33 cellular contexts compared by ENCODE assay signal in the genomic region with DNA sequence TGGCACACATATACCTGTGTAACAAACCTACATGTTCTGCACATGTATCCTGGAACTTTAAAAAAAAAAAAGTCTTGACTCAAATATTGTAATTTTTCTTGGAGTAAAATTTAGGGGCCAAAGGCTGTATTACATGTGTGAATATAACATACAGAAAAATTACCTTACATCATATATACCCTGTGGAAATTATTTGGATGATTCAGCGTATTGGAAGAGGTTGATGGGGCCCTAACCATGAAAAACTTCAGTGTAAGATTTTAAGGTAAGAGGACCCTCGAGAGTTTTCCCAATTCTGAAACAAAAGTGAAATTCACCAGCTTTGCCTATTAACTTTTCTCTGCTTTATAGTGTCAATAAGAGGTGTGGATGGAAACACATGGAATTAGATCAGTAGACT.
"Had no signal": no experiment of that assay in that cellular context is flagged by ENCODE, and none has a peak within 500 bp of the region (broad histone marks: within the 10 kb centered on the region; RNA-seq: fewer than 3 reads in every experiment).

No MANE protein-coding gene starts in this region.

- H3K36me3 ChIP-seq: adrenal gland, ascending aorta, brain microvascular endothelial cell, breast epithelium, cardiac muscle cell had no signal

- H3K9me3 ChIP-seq: adrenal gland, ascending aorta, body of pancreas, breast epithelium had no signal

- H3K27ac ChIP-seq: adrenal gland, ascending aorta, body of pancreas, brain microvascular endothelial cell, breast epithelium, cardiac muscle cell had no signal

- H3K27me3 ChIP-seq: adrenal gland, ascending aorta, body of pancreas, brain microvascular endothelial cell, breast epithelium, cardiac muscle cell had no signal

- ATAC-seq: activated naive CD4-positive, alpha-beta T cell treated with anti-CD3 and anti-CD28 coated beads, Interleukin-2, amount 50 U/mL, for 72 hours; activated naive CD8-positive, alpha-beta T cell treated with anti-CD3 and anti-CD28 coated beads, Interleukin-2, amount 50 U/mL, for 24 hours; activated T-cell treated with anti-CD3 and anti-CD28 coated beads, Interleukin-2, amount 50 U/mL, for 4 hours; activated T-cell treated with anti-CD3 and anti-CD28 coated beads, Interleukin-2, amount 50 U/mL, for 72 hours; activated T-helper 17 cell treated with anti-CD3 and anti-CD28 coated beads, Interleukin-2, amount 50 U/mL, for 72 hours; body of pancreas had no signal

- H3K4me1 ChIP-seq: breast epithelium had no signal

- H3K4me3 ChIP-seq: adrenal gland, ascending aorta, body of pancreas, breast epithelium, cardiac muscle cell had no signal

- DNase-seq: activated effector memory CD4-positive, alpha-beta T cell treated with anti-CD3 and anti-CD28 coated beads, Interleukin-2, amount 50 U/mL, for 16 hours; activated effector memory CD4-positive, alpha-beta T cell treated with Interleukin-2 at 50 U/mL for 16 hours; activated gamma-delta T cell; activated gamma-delta T cell treated with Interleukin-2 at 50 U/mL for 16 hours; activated naive CD4-positive, alpha-beta T cell; activated naive CD4-positive, alpha-beta T cell treated with anti-CD3 and anti-CD28 coated beads for 36 hours; activated naive CD4-positive, alpha-beta T cell treated with anti-CD3 and anti-CD28 coated beads, Interleukin-2, amount 10 ng/mL, durations not matched to agents 7 days and 5 days; activated naive CD4-positive, alpha-beta T cell treated with anti-CD3 and anti-CD28 coated beads, Interleukin-2, amount 50 U/mL, for 16 hours; activated naive CD4-positive, alpha-beta T cell treated with Interleukin-2 at 50 U/mL for 16 hours; activated naive CD8-positive, alpha-beta T cell treated with anti-CD3 and anti-CD28 coated beads for 36 hours; activated naive CD8-positive, alpha-beta T cell treated with anti-CD3 and anti-CD28 coated beads, Interleukin-2, amount 10 ng/mL, durations not matched to agents 7 days and 5 days; activated naive CD8-positive, alpha-beta T cell treated with anti-CD3 and anti-CD28 coated beads, Interleukin-2, amount 50 U/mL, for 24 hours; activated T-cell treated with anti-CD3 and anti-CD28 coated beads, Interleukin-2, amount 50 U/mL, for 24 hours; activated T-cell treated with anti-CD3 and anti-CD28 coated beads, Interleukin-2, amount 50 U/mL, for 4 hours; activated T-cell treated with anti-CD3 and anti-CD28 coated beads, Interleukin-2, amount 50 U/mL, for 48 hours; activated T-cell treated with anti-CD3 and anti-CD28 coated beads, Interleukin-2, amount 50 U/mL, for 72 hours; adrenal gland; amniotic stem cell; amygdala; anterior cingulate cortex; aorta; body of pancreas; brain microvascular endothelial cell; caudate nucleus; central memory CD4-positive, alpha-beta T cell; cerebellar nuclear complex had no signal

- FAIRE-seq: astrocyte, bronchial epithelial cell had no signal
